Comparison of ENCODE assay signal across 8 cellular contexts in genomic region chr12:91811481-91812287, GRCh38.
A peak's percentile ranks its signal among the peaks of the same experiment; 100 is the strongest.
DNase-seq lines count a peak whose midpoint lies in the region; ATAC-seq, FAIRE-seq and TF ChIP-seq lines count a peak whose summit lies in the region.

No MANE protein-coding gene starts in this region.

- H2BK5ac ChIP-seq in neuronal stem cell (ENCODE audit: low read length), result no peak overlapping the region

- H3K27ac Mint-ChIP-seq in activated T-helper 1 cell treated with anti-CD3 and anti-CD28 coated beads, Interleukin-12 subunit alpha, Interleukin-12 subunit beta, Interleukin-2, Interleukin-4 antibody, amounts not matched to agents 30 ng/mL and 10 ng/mL and 1 ng/mL, durations not matched to agents 14 hours and 24 hours and 36 hours, result no peak overlapping the region

- TF ChIP-seq EP300 in A549 (IDR thresholded peaks at IDR 0.05), result no peak

- no peak overlapping the region for H3K14ac ChIP-seq in neuronal stem cell (ENCODE audit: low read length)

- peak; percentile 33 to 69 for DNase-seq in A549 (ENCODE audit: low read depth in 1 of 2, low spot score in 1 of 2)
- DNase-seq in Peyer's patch, result peak; percentile 76 to 93 (median 88)
- DNase-seq in activated T-helper 1 cell treated with anti-CD3 and anti-CD28 coated beads, Interleukin-12 subunit alpha, Interleukin-12 subunit beta, Interleukin-2, Interleukin-4 antibody, amounts not matched to agents 30 ng/mL and 10 ng/mL and 1 ng/mL, durations not matched to agents 14 hours and 24 hours and 36 hours (ENCODE audit: low spot score), result peak; percentile 35
- peak; percentile 78 for DNase-seq in fibroblast of the aortic adventitia (ENCODE audit: low read depth)
- DNase-seq in neuronal stem cell (ENCODE audit: low spot score), result peak; percentile 48
- peak; percentile 48 for DNase-seq in stromal cell of bone marrow (ENCODE audit: low read depth)

- peak overlapping the region in 1 of 2 experiments; percentile 40; a peak in 2 of 6 replicates for H3K27ac ChIP-seq in A549
- peak overlapping the region in 1 of 4 donors; percentile 32 for H3K27ac ChIP-seq in Peyer's patch
- H3K27ac ChIP-seq in neuronal stem cell (replicated peaks; ENCODE audit: low read length), result no peak overlapping the region

- no peak overlapping the region for H4K8ac ChIP-seq in neuronal stem cell (ENCODE audit: low read depth, low read length)

- no peak overlapping the region for H2BK12ac ChIP-seq in neuronal stem cell (ENCODE audit: low read length)

- H2BK120ac ChIP-seq in neuronal stem cell (ENCODE audit: low read depth, low read length), result no peak overlapping the region

- H3K4me3 ChIP-seq in A549 (no peak overlapping the region), Peyer's patch (no peak overlapping the region), fibroblast of the aortic adventitia (ENCODE audit: low read depth, low read length) (no peak overlapping the region), neuronal stem cell (ENCODE audit: low read length in 2 of 2) (no peak overlapping the region)

- no peak overlapping the region for H3K4ac ChIP-seq in neuronal stem cell (ENCODE audit: low read length)

- H3K4me1 ChIP-seq in A549, result no peaks in the 10 kb centered on the region
- no peaks in the 10 kb centered on the region for H3K4me1 ChIP-seq in Peyer's patch
- no peaks in the 10 kb centered on the region for H3K4me1 ChIP-seq in neuronal stem cell (ENCODE audit: control insufficient read depth in 2 of 2, insufficient read depth in 1 of 2, low read depth in 1 of 2, low read length in 2 of 2)

- H2AK5ac ChIP-seq in neuronal stem cell (ENCODE audit: low read depth, low read length), result no peak overlapping the region

- H3K9me3 ChIP-seq in A549 (no peaks in the 10 kb centered on the region), Peyer's patch (peaks cover 0 to under 1% (median 0%) of the 10 kb centered on the region in 4 donors), neuronal stem cell (replicated peaks in 1 of 2; ENCODE audit: control insufficient read depth in 2 of 2, insufficient read depth in 1 of 2, low read depth in 1 of 2, low read length in 2 of 2) (peaks cover 0 to 18% of the 10 kb centered on the region in 2 donors)

- H3K4me1 Mint-ChIP-seq in activated T-helper 1 cell treated with anti-CD3 and anti-CD28 coated beads, Interleukin-12 subunit alpha, Interleukin-12 subunit beta, Interleukin-2, Interleukin-4 antibody, amounts not matched to agents 30 ng/mL and 10 ng/mL and 1 ng/mL, durations not matched to agents 14 hours and 24 hours and 36 hours (ENCODE audit: low read depth), result peaks cover 10% of the 10 kb centered on the region

- H3K4me2 ChIP-seq in A549 (no peak overlapping the region), neuronal stem cell (ENCODE audit: insufficient read depth, low read length, poor library complexity, severe bottlenecking) (no peak overlapping the region)

- peak in 1 of 2 experiments; percentile 85; a peak in 3 of 6 replicates for ATAC-seq in A549
- peak; percentile 88 for ATAC-seq in GM18502 (IDR thresholded peaks at IDR 0.05; ENCODE audit: poor library complexity, unreplicated experiment)
- ATAC-seq in HG03280 (IDR thresholded peaks at IDR 0.05; ENCODE audit: unreplicated experiment), result peak; percentile 83

- WGBS in A549 (ENCODE audit: missing lambda C conversion rate), result 33% methylated on average over 5 of the region's 5 CpGs
- no CpG with 5 or more reads among the region's 5 CpGs for WGBS in neuronal stem cell (ENCODE audit: extremely low coverage in 2 of 2, insufficient read length in 2 of 2, insufficient replicate concordance in 1 of 2), 2 donors

- H3K36me3 ChIP-seq in Peyer's patch (no peaks in the 10 kb centered on the region), neuronal stem cell (replicated peaks in 1 of 2; ENCODE audit: control insufficient read depth in 2 of 2, insufficient read depth in 2 of 2, low read length in 2 of 2) (no peaks in the 10 kb centered on the region)

- H3K4me3 Mint-ChIP-seq in activated T-helper 1 cell treated with anti-CD3 and anti-CD28 coated beads, Interleukin-12 subunit alpha, Interleukin-12 subunit beta, Interleukin-2, Interleukin-4 antibody, amounts not matched to agents 30 ng/mL and 10 ng/mL and 1 ng/mL, durations not matched to agents 14 hours and 24 hours and 36 hours, result no peak overlapping the region

- H3K9ac ChIP-seq in neuronal stem cell (ENCODE audit: low read depth, low read length, poor library complexity), result no peak overlapping the region

- TF ChIP-seq POLR2A in A549 (IDR thresholded peaks at IDR 0.05; ENCODE audit: low read length) (no peak), Peyer's patch (IDR thresholded peaks at IDR 0.05) (no peak)

- H3K27me3 ChIP-seq in Peyer's patch (no peaks in the 10 kb centered on the region), neuronal stem cell (ENCODE audit: control insufficient read depth in 3 of 3, insufficient read depth in 3 of 3, low read depth in 1 of 3, low read length in 3 of 3) (peaks cover 0 to 1% (median 0%) of the 10 kb centered on the region in 3 experiments)

- peaks cover 25% of the 10 kb centered on the region for H3K9me3 Mint-ChIP-seq in activated T-helper 1 cell treated with anti-CD3 and anti-CD28 coated beads, Interleukin-12 subunit alpha, Interleukin-12 subunit beta, Interleukin-2, Interleukin-4 antibody, amounts not matched to agents 30 ng/mL and 10 ng/mL and 1 ng/mL, durations not matched to agents 14 hours and 24 hours and 36 hours

- POLR2A ChIA-PET in A549 (lab: Yijun Ruan, JAX), result interaction anchor here (0.7 to 1.6 kb wide), 4 partner anchors 33 to 334 kb away, joined by 3 to 7 read pairs (median 4); partner anchors contain the start of gene BTG1

- CTCF ChIA-PET in A549 (lab: Yijun Ruan, JAX), result interaction anchor here (0.5 to 3.1 kb wide), 49 partner anchors 9 to 958 kb away, joined by 3 to 16 read pairs (median 4); partner anchors contain the start of gene BTG1

- TF ChIP-seq CTCF in A549 (IDR thresholded peaks at IDR 0.05), result peak; percentile 87
- peak; percentile 62 to 86 (median 81) for TF ChIP-seq CTCF in Peyer's patch (IDR thresholded peaks at IDR 0.05)
- TF ChIP-seq CTCF in fibroblast of the aortic adventitia (IDR thresholded peaks at IDR 0.05; ENCODE audit: insufficient read depth, low read length), result peak; percentile 75

- intact Hi-C loops in activated T-helper 1 cell treated with anti-CD3 and anti-CD28 coated beads, Interleukin-12 subunit alpha, Interleukin-12 subunit beta, Interleukin-2, Interleukin-4 antibody, amounts not matched to agents 30 ng/mL and 10 ng/mL and 1 ng/mL, durations not matched to agents 14 hours and 24 hours and 36 hours (cut with micrococcal nuclease), result loop anchor here (1.0 to 10.0 kb wide), 6 partner anchors 65 to 839 kb away; no protein-coding TSS in a partner anchor

- peaks cover 9% of the 10 kb centered on the region for H3K36me3 Mint-ChIP-seq in activated T-helper 1 cell treated with anti-CD3 and anti-CD28 coated beads, Interleukin-12 subunit alpha, Interleukin-12 subunit beta, Interleukin-2, Interleukin-4 antibody, amounts not matched to agents 30 ng/mL and 10 ng/mL and 1 ng/mL, durations not matched to agents 14 hours and 24 hours and 36 hours (ENCODE audit: low read depth)

- peak; percentile 70 for FAIRE-seq in A549 (lab: Jason Lieb, UNC)

- no peak overlapping the region for H4K91ac ChIP-seq in neuronal stem cell (ENCODE audit: low read depth, low read length, poor library complexity)

- H3K18ac ChIP-seq in neuronal stem cell (ENCODE audit: low read length), result no peak overlapping the region

- no peak overlapping the region for H2BK15ac ChIP-seq in neuronal stem cell (ENCODE audit: low read length)

- peak; percentile 73 to 82 for TF ChIP-seq RAD21 in A549 (conservative IDR thresholded peaks at IDR 0.05 in 1 of 2, IDR thresholded peaks at IDR 0.05 in 1 of 2)

- no peak overlapping the region for H3K23ac ChIP-seq in neuronal stem cell (ENCODE audit: low read depth, low read length, poor library complexity)

- H3K79me1 ChIP-seq in neuronal stem cell (ENCODE audit: low read depth, low read length), result no peaks in the 10 kb centered on the region

- peak overlapping the region; percentile 16 for H2AFZ ChIP-seq in neuronal stem cell (ENCODE audit: low read length)

- no peaks in the 10 kb centered on the region for H3K27me3 Mint-ChIP-seq in activated T-helper 1 cell treated with anti-CD3 and anti-CD28 coated beads, Interleukin-12 subunit alpha, Interleukin-12 subunit beta, Interleukin-2, Interleukin-4 antibody, amounts not matched to agents 30 ng/mL and 10 ng/mL and 1 ng/mL, durations not matched to agents 14 hours and 24 hours and 36 hours (ENCODE audit: insufficient read depth)

TF ChIP-seq in A549, 52 proteins besides CTCF, POLR2A, EP300 and RAD21:
- TF ChIP-seq SMC3 (IDR thresholded peaks at IDR 0.05) (peak; percentile 94), HES2 (IDR thresholded peaks at IDR 0.05) (no peak), USF2 (IDR thresholded peaks at IDR 0.05) (no peak), E2F6 (IDR thresholded peaks at IDR 0.05; ENCODE audit: borderline replicate concordance, low read depth) (no peak), PBX3 (IDR thresholded peaks at IDR 0.05) (no peak), ZNF302 (CRISPR knock-in tag; IDR thresholded peaks at IDR 0.05) (no peak)
TF ChIP-seq in A549: peak in this region for 1.

Comparison
In these comparisons a context has a peak if more than half of its experiments do, and no peak if none do; other contexts are left out.
1. DNase-seq: peak in every context shown above with its lines; median percentile 88 in Peyer's patch; 78 in fibroblast of the aortic adventitia; 51 in A549; 48 in neuronal stem cell; 48 in stromal cell of bone marrow; 35 in activated T-helper 1 cell treated with anti-CD3 and anti-CD28 coated beads, Interleukin-12 subunit alpha, Interleukin-12 subunit beta, Interleukin-2, Interleukin-4 antibody, amounts not matched to agents 30 ng/mL and 10 ng/mL and 1 ng/mL, durations not matched to agents 14 hours and 24 hours and 36 hours.